Comparison of ENCODE assay signal across 11 cellular contexts in the genomic region with DNA sequence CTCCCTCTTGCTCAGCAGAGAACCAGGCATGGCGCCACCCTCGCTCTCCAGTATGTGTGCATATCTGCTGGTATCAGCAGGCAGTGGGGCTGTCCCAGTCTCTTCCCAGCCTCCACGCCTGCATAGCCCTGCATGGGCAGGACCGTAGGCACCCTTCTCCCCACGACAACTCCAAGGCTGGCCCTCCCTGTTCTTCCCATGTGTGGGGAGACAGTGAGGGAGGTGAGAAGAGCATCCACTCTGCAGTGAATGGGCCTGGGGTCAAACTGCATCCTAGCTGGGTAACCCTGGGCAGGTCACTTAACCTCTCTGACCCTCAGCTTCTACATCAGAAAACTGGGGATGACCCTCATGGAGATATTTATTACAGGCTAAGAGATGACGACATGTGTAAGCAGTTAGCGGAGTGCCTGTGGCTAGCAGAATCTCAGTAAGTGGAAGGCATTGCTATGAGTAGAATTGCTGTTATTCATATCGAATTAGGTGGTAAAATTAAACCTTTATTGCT. TPM values are rescaled to one million over a fixed set of nuclear protein-coding genes. Genes with fewer than 3 reads are reported as not detected.
DNase-seq lines count a peak whose midpoint lies in the region; ATAC-seq and TF ChIP-seq lines count a peak whose summit lies in the region.
"Had no signal": no experiment of that assay in that cellular context is flagged by ENCODE, and none has a peak within 500 bp of the region (broad histone marks: within the 10 kb centered on the region; RNA-seq: fewer than 3 reads in every experiment).

No MANE protein-coding gene starts in this region.

- H3K9me3 ChIP-seq in gastroesophageal sphincter: no peaks in the 10 kb centered on the region
- H3K9me3 ChIP-seq in upper lobe of left lung: no peaks in the 10 kb centered on the region
- no peaks in the 10 kb centered on the region for H3K9me3 ChIP-seq in neural progenitor cell (ENCODE audit: low read depth)

- H3K36me3 Mint-ChIP-seq in neural progenitor cell: no peaks in the 10 kb centered on the region

- peak overlapping the region in 3 of 4 donors; percentile 31 to 59 (median 32) for H3K27ac ChIP-seq in gastroesophageal sphincter
- peak overlapping the region; percentile 31 to 78 (median 52) for H3K27ac ChIP-seq in upper lobe of left lung
- no peak overlapping the region for H3K27ac ChIP-seq in neural progenitor cell
- H3K27ac ChIP-seq: 22Rv1 had no signal

- peaks cover 5% of the 10 kb centered on the region for H3K9me3 Mint-ChIP-seq in neural progenitor cell

- TF ChIP-seq CTCF in gastroesophageal sphincter (IDR thresholded peaks at IDR 0.05) (no peak), upper lobe of left lung (IDR thresholded peaks at IDR 0.05) (no peak), neural progenitor cell (IDR thresholded peaks at IDR 0.05) (no peak)

- H3K27me3 ChIP-seq in gastroesophageal sphincter (no peaks in the 10 kb centered on the region), upper lobe of left lung (no peaks in the 10 kb centered on the region), neural progenitor cell (no peaks in the 10 kb centered on the region)

- H3K36me3 ChIP-seq in gastroesophageal sphincter (no peaks in the 10 kb centered on the region), upper lobe of left lung (no peaks in the 10 kb centered on the region), neural progenitor cell (no peaks in the 10 kb centered on the region)

- DNase-seq in DMS153 (lab: John Stamatoyannopoulos, UW) (peak; percentile 68), DMS153 treated with DMSO at 0.1 percent for 48 hours (lab: John Stamatoyannopoulos, UW; ENCODE audit: unreplicated experiment) (no peak), upper lobe of left lung (peak in 1 of 2 donors; percentile 49), GM03348 (ENCODE audit: low spot score) (no peak), GF-D8 (lab: John Stamatoyannopoulos, UW) (no peak), neural progenitor cell (ENCODE audit: low spot score) (no peak)
- DNase-seq: NCI-H524 treated with DMSO at 0.1 percent for 48 hours had no signal

- WGBS in gastroesophageal sphincter (ENCODE audit: low coverage in 1 of 2), 2 donors: 55 to 65% methylated on average over 2 to 4 of the region's 8 CpGs
- WGBS in upper lobe of left lung, 2 donors: 65 to 68% methylated on average over 5 to 8 of the region's 8 CpGs

- H3K4me1 ChIP-seq in gastroesophageal sphincter: peaks cover 0 to 40% (median 19%) of the 10 kb centered on the region in 3 donors
- peaks cover 11 to 21% (median 17%) of the 10 kb centered on the region in 4 donors for H3K4me1 ChIP-seq in upper lobe of left lung
- H3K4me1 ChIP-seq in neural progenitor cell: no peaks in the 10 kb centered on the region

- no peak overlapping the region for H3K4me2 ChIP-seq in neural progenitor cell

- TF ChIP-seq EP300 in gastroesophageal sphincter (IDR thresholded peaks at IDR 0.05) (no peak), upper lobe of left lung (IDR thresholded peaks at IDR 0.05) (no peak)

- peaks cover 33% of the 10 kb centered on the region for H3K4me1 Mint-ChIP-seq in neural progenitor cell

- peaks cover 6% of the 10 kb centered on the region for H3K27me3 Mint-ChIP-seq in neural progenitor cell (ENCODE audit: insufficient read depth, low read depth)

- H3K27ac Mint-ChIP-seq in neural progenitor cell: no peak overlapping the region

- H3K4me3 ChIP-seq in gastroesophageal sphincter (no peak overlapping the region), upper lobe of left lung (no peak overlapping the region), neural progenitor cell (no peak overlapping the region)

- no peaks in the 10 kb centered on the region for H3K79me2 ChIP-seq in neural progenitor cell (ENCODE audit: low read depth)

- TF ChIP-seq POLR2A in gastroesophageal sphincter (IDR thresholded peaks at IDR 0.05) (no peak), upper lobe of left lung (IDR thresholded peaks at IDR 0.05) (no peak)

- H3K9ac ChIP-seq in neural progenitor cell: no peak overlapping the region

- ATAC-seq in HG03378 (IDR thresholded peaks at IDR 0.05; ENCODE audit: unreplicated experiment) (peak; percentile 46), gastroesophageal sphincter (no peak), upper lobe of left lung (ENCODE audit: low FRiP score in 2 of 2) (peak; percentile 28 to 54)

- H2AFZ ChIP-seq in neural progenitor cell (replicated peaks): no peak overlapping the region

- no peaks in the 10 kb centered on the region for H3F3A ChIP-seq in neural progenitor cell (ENCODE audit: low read depth)

- H3K4me3 Mint-ChIP-seq in neural progenitor cell: no peak overlapping the region

- no peaks in the 10 kb centered on the region for H4K20me1 ChIP-seq in neural progenitor cell (ENCODE audit: low read depth)

RNA-seq across cellular contexts. Expression of a gene that starts 13.3 kb away (rescaled TPM):
- total RNA-seq in gastroesophageal sphincter (1 to 10 TPM in 1 of 4 donors, under 1 TPM in 1, not detected in 2; 0.27 to 3.8 TPM), upper lobe of left lung (under 1 TPM in 2 of 6 donors, not detected in 4; 0.22 to 0.79 TPM), neural progenitor cell (ENCODE audit: low replicate concordance) (0.22 and 0.37 TPM in 2 replicates)
- total RNA-seq: fibroblast of villous mesenchyme had no signal
